ENCODE assay signal across 9 cellular contexts in genomic region chr19:4376245-4376990, GRCh38. TPM values are rescaled to one million over a fixed set of nuclear protein-coding genes. Genes with fewer than 3 reads are reported as not detected.
A peak's percentile ranks its signal among the peaks of the same experiment; 100 is the strongest.
DNase-seq lines count a peak whose midpoint lies in the region; ATAC-seq, FAIRE-seq and TF ChIP-seq lines count a peak whose summit lies in the region.
"Had no signal": no experiment of that assay in that cellular context is flagged by ENCODE, and none has a peak within 500 bp of the region (broad histone marks: within the 10 kb centered on the region; RNA-seq: fewer than 3 reads in every experiment).

No MANE protein-coding gene starts in this region.

- H3K27me3 Mint-ChIP-seq in naive thymus-derived CD8-positive, alpha-beta T cell: no peaks in the 10 kb centered on the region

- ATAC-seq in GM12878 (peak; percentile 5), GM21381 (IDR thresholded peaks at IDR 0.05; ENCODE audit: unreplicated experiment) (no peak)
- ATAC-seq in naive thymus-derived CD8-positive, alpha-beta T cell: no peak

- H3K4me3 Mint-ChIP-seq in naive thymus-derived CD8-positive, alpha-beta T cell: peak overlapping the region in 5 of 10 donors; percentile 4 to 38 (median 28)

- H3K4me1 ChIP-seq in A673 (ENCODE audit: insufficient read depth, low read length, poor library complexity, severe bottlenecking) (peaks cover 52% of the 10 kb centered on the region), HEK293 (ENCODE audit: control insufficient read depth, insufficient read depth, low read length) (peaks cover 9% of the 10 kb centered on the region), GM12878 (ENCODE audit: control insufficient read depth, insufficient read depth, low read length) (peaks cover 88% of the 10 kb centered on the region)

- RAD21 ChIA-PET in GM12878 (lab: Charles Lee; ENCODE audit: unreplicated experiment): interaction anchor here (0.8 to 1.7 kb wide), 8 partner anchors 18 to 33 kb away, joined by 3 to 13 read pairs (median 5); partner anchors contain the start of genes CHAF1A, MPND and SH3GL1

- FAIRE-seq in GM12878 (lab: Jason Lieb, UNC): no peak

- intact Hi-C loops in A673 (cut with micrococcal nuclease; ENCODE audit: unreplicated experiment) (no loop called here), GM12878 (cut with micrococcal nuclease; ENCODE audit: unreplicated experiment) (no loop called here)

- H4K20me1 ChIP-seq in GM12878 (ENCODE audit: control insufficient read depth, insufficient read depth): no peaks in the 10 kb centered on the region

- H3K36me3 Mint-ChIP-seq in naive thymus-derived CD8-positive, alpha-beta T cell: peaks cover 0 to 4% (median 0%) of the 10 kb centered on the region in 3 donors

- WGBS in GM12878 (ENCODE audit: insufficient coverage, insufficient replicate concordance, low lambda C conversion rate, missing lambda C conversion rate): 45% methylated on average over 21 of the region's 21 CpGs

- no peak for TF ChIP-seq EP300 in GM12878 (IDR thresholded peaks at IDR 0.05; ENCODE audit: borderline replicate concordance in 1 of 2, control insufficient read depth in 1 of 2, low read depth in 2 of 2, low read length in 2 of 2)

- no peak for TF ChIP-seq POLR2A in GM12878 (IDR thresholded peaks at IDR 0.05; ENCODE audit: low read depth, low read length)

- H3K27ac Mint-ChIP-seq in naive thymus-derived CD8-positive, alpha-beta T cell: peak overlapping the region; percentile 71 to 88 (median 80)

- SMC1A ChIA-PET in GM12878 (lab: Charles Lee; ENCODE audit: uncharacterized antibody, unreplicated experiment): interaction anchor here (0.7 to 4.1 kb wide), 5 partner anchors 18 to 234 kb away, joined by 3 to 27 read pairs (median 5); partner anchors contain the start of genes CHAF1A, EBI3 and SH3GL1

- H3K36me3 ChIP-seq in A673 (ENCODE audit: insufficient read depth, low read length, poor library complexity, severe bottlenecking) (no peaks in the 10 kb centered on the region), HEK293 (ENCODE audit: control insufficient read depth in 2 of 2, insufficient read depth in 1 of 2, low read length in 2 of 2) (peaks cover 0 to 3% of the 10 kb centered on the region in 2 experiments; a peak in 1 of 3 replicates), GM12878 (ENCODE audit: control insufficient read depth in 2 of 2, insufficient read depth in 2 of 2, low read length in 1 of 2) (peaks cover 8 to 19% of the 10 kb centered on the region in 2 experiments; a peak in 3 of 4 replicates)

- H3K4me2 ChIP-seq in GM12878 (ENCODE audit: control insufficient read depth, insufficient read depth): peak overlapping the region; percentile 93

- POLR2A ChIA-PET in A673 (lab: Charles Lee; ENCODE audit: low non-redundant PET): no interaction called here
- POLR2A ChIA-PET in HEK293 (lab: Yijun Ruan, JAX): interaction anchor here (0.6 to 3.8 kb wide), 9 partner anchors 12 to 39 kb away, joined by 3 to 19 read pairs (median 6); partner anchors contain the start of genes CHAF1A, MPND and SH3GL1
- POLR2A ChIA-PET in GM12878 (lab: Charles Lee): interaction anchor here (0.5 to 9.4 kb wide), 12 partner anchors 10 to 351 kb away, joined by 3 to 110 read pairs (median 5); partner anchors contain the start of genes CHAF1A, EBI3, MPND and SH3GL1
- POLR2A ChIA-PET in naive thymus-derived CD8-positive, alpha-beta T cell (lab: Charles Lee): no interaction called here

- BruUV-seq in A673 (replicated peaks; lab: Mats Ljungman, UMichigan) (no TSS peak), GM12878 (replicated peaks; lab: Mats Ljungman, UMichigan) (no TSS peak)

- DNase-seq in A673 (ENCODE audit: low spot score) (no peak), GM12878 (ENCODE audit: low read depth, low spot score) (no peak), foreskin fibroblast (no peak), NOMO-1 treated with dmso at 0.1 percent for 144 hours (lab: John Stamatoyannopoulos, UW; ENCODE audit: unreplicated experiment) (no peak), NCI-H748 treated with DMSO at 0.1 percent for 48 hours (lab: John Stamatoyannopoulos, UW) (no peak)
- DNase-seq in naive thymus-derived CD8-positive, alpha-beta T cell: no peak
- DNase-seq: DND-41 had no signal

- H2AFZ ChIP-seq in GM12878 (ENCODE audit: control insufficient read depth, low read depth, low read length): no peak overlapping the region

- CTCF ChIA-PET in A673 (lab: Charles Lee) (interaction anchor here (0.6 to 2.5 kb wide), 6 partner anchors 24 to 1398 kb away, joined by 3 to 12 read pairs (median 7); partner anchors contain the start of gene SH3GL1), HEK293 (lab: Yijun Ruan, JAX) (interaction anchor here (0.6 to 5.5 kb wide), 21 partner anchors 10 to 260 kb away, joined by 3 to 40 read pairs (median 4); partner anchors contain the start of genes CHAF1A and SH3GL1), GM12878 (lab: Yijun Ruan, JAX) (interaction anchor here (0.9 to 2.9 kb wide), 13 partner anchors 8 to 110 kb away, joined by 3 to 24 read pairs (median 5); partner anchors contain the start of genes CHAF1A, MPND and SH3GL1)

- in situ Hi-C loops in GM12878 (cut with MboI): no loop called here

- peak overlapping the region; percentile 77 for H3K9ac ChIP-seq in GM12878 (ENCODE audit: control insufficient read depth, insufficient read depth, low read length)

- H3K4me1 Mint-ChIP-seq in naive thymus-derived CD8-positive, alpha-beta T cell: peaks cover 34 to 78% (median 63%) of the 10 kb centered on the region in 4 donors

- H3K27ac ChIP-seq in A673 (ENCODE audit: low read depth, low read length, poor library complexity, severe bottlenecking) (peak overlapping the region; percentile 82), HEK293 (ENCODE audit: extremely low read depth, low read depth, low read length) (no peak overlapping the region; the same call in 1 of the 2 replicates), GM12878 (ENCODE audit: control insufficient read depth, insufficient read depth) (peak overlapping the region; percentile 93)

- no peak for TF ChIP-seq RAD21 in GM12878 (IDR thresholded peaks at IDR 0.05; ENCODE audit: insufficient read depth, low read depth, low read length)

- H3K27me3 ChIP-seq in A673 (replicated peaks; ENCODE audit: insufficient read depth, low read depth, low read length, poor library complexity) (no peaks in the 10 kb centered on the region), GM12878 (replicated peaks in 1 of 2; ENCODE audit: control insufficient read depth in 2 of 2, insufficient read depth in 2 of 2, low read length in 1 of 2) (no peaks in the 10 kb centered on the region)

- H3K4me3 ChIP-seq in A673 (ENCODE audit: low read depth, low read length, poor library complexity, severe bottlenecking): no peak overlapping the region
- no peak overlapping the region for H3K4me3 ChIP-seq in HEK293 (ENCODE audit: low read depth, low read length)
- peak overlapping the region; percentile 52; the same call in 1 of the 2 replicates for H3K4me3 ChIP-seq in GM12878
- H3K4me3 ChIP-seq in foreskin fibroblast (ENCODE audit: low read depth in 1 of 2, low read length in 2 of 2): no peak overlapping the region

- peaks cover 95% of the 10 kb centered on the region for H3K79me2 ChIP-seq in GM12878 (ENCODE audit: control insufficient read depth, insufficient read depth, low read length)

- no peaks in the 10 kb centered on the region for H3K9me3 Mint-ChIP-seq in naive thymus-derived CD8-positive, alpha-beta T cell

- H3K9me3 ChIP-seq in A673 (ENCODE audit: low read depth, low read length, poor library complexity, severe bottlenecking) (no peaks in the 10 kb centered on the region), HEK293 (ENCODE audit: control insufficient read depth, insufficient read depth, low read depth, low read length) (no peaks in the 10 kb centered on the region), GM12878 (replicated peaks; ENCODE audit: control insufficient read depth, insufficient read depth, low read length) (no peaks in the 10 kb centered on the region)

- TF ChIP-seq CTCF in A673 (conservative IDR thresholded peaks at IDR 0.05; ENCODE audit: low read depth, low read length) (no peak), HEK293 (tag by site-specific recombination; IDR thresholded peaks at IDR 0.05) (no peak), GM12878 (IDR thresholded peaks at IDR 0.05 in 2 of 3, conservative IDR thresholded peaks at IDR 0.05 in 1 of 3; ENCODE audit: control insufficient read depth in 2 of 3, extremely low read depth in 1 of 3, insufficient read depth in 1 of 3, low read depth in 3 of 3, low read length in 3 of 3) (no peak), foreskin fibroblast (IDR thresholded peaks at IDR 0.05; ENCODE audit: low read depth, low read length) (no peak)

RNA-seq across cellular contexts. Expression of gene SH3GL1, which starts 23.9 kb away (rescaled TPM):
- total RNA-seq in A673 (2021): 100 and 108 TPM in 2 replicates
- 38.8 and 43.5 TPM in 2 replicates for total RNA-seq in GM12878 (2013; cell fraction: nucleolus; rRNA removed)
- 24.0 and 28.9 TPM in 2 replicates for total RNA-seq in GM12878 (2014; rRNA removed)
- 9.2 and 11.8 TPM in 2 replicates for total RNA-seq in GM12878 (2014; rRNA removed; fragmentation: Illumina TruSeq; extraction: Trizol)
- total RNA-seq in GM12878 (2021): 41.5 and 47.4 TPM in 2 replicates
- 9.3 TPM for polyA plus RNA-seq in GM12878 (2011; ENCODE audit: low read depth)
- polyA plus RNA-seq in GM12878 (2011; rRNA removed): 20.3 and 28.0 TPM in 2 replicates
- polyA plus RNA-seq in GM12878 (2011; cell fraction: cytosol; rRNA removed): 42.5 and 50.8 TPM in 2 replicates
- 84.7 and 86.6 TPM in 2 replicates for polyA plus RNA-seq in GM12878 (2011; cell fraction: nucleus; rRNA removed)
- 27.3 and 36.9 TPM in 2 replicates for polyA plus RNA-seq in GM12878 (2012)
- 1.6 and 9.2 TPM in 2 replicates for polyA plus RNA-seq in GM12878 (2014; fragmentation: Illumina TruSeq; extraction: Trizol)
- polyA plus RNA-seq in GM12878 (2014; fragmentation: Nextera tagmentation; extraction: Ambion mirVana): 1 to 10 TPM in 1 of 2 experiments, under 1 TPM in 1; 0.93 to 3.0 TPM
- polyA plus RNA-seq in GM12878 (2014; rRNA removed): 36.5 and 44.0 TPM in 2 replicates
- 10 to 100 TPM; 30.0 to 32.5 TPM for polyA plus RNA-seq in GM12878 (2016; fragmentation: Nextera tagmentation; extraction: Ambion mirVana)
- 16.5 and 39.6 TPM in 2 replicates for polyA minus RNA-seq in GM12878 (2011; rRNA and poly(A)+ RNA removed)
- polyA minus RNA-seq in GM12878 (2011; cell fraction: cytosol; rRNA and poly(A)+ RNA removed): 19.4 and 21.3 TPM in 2 replicates
- 16.6 and 34.7 TPM in 2 replicates for polyA minus RNA-seq in GM12878 (2011; cell fraction: nucleus; rRNA and poly(A)+ RNA removed)
- total RNA-seq in naive thymus-derived CD8-positive, alpha-beta T cell: 10 to 100 TPM; 38.3 to 38.6 TPM
- polyA plus RNA-seq in naive thymus-derived CD8-positive, alpha-beta T cell: 10 to 100 TPM; 11.8 to 20.4 (median 12.3) TPM

RNA-seq across cellular contexts. Expression of gene CHAF1A, which starts 26.0 kb away (rescaled TPM):
- 115 and 119 TPM in 2 replicates for total RNA-seq in A673 (2021)
- 40.3 and 57.6 TPM in 2 replicates for total RNA-seq in GM12878 (2013; cell fraction: nucleolus; rRNA removed)
- 33.0 and 37.7 TPM in 2 replicates for total RNA-seq in GM12878 (2014; rRNA removed)
- 27.2 and 28.4 TPM in 2 replicates for total RNA-seq in GM12878 (2014; rRNA removed; fragmentation: Illumina TruSeq; extraction: Trizol)
- 59.8 and 69.1 TPM in 2 replicates for total RNA-seq in GM12878 (2021)
- polyA plus RNA-seq in GM12878 (2011; ENCODE audit: low read depth): 8.7 TPM
- 20.1 and 26.2 TPM in 2 replicates for polyA plus RNA-seq in GM12878 (2011; rRNA removed)
- polyA plus RNA-seq in GM12878 (2011; cell fraction: cytosol; rRNA removed): 26.2 and 48.9 TPM in 2 replicates
- polyA plus RNA-seq in GM12878 (2011; cell fraction: nucleus; rRNA removed): 72.7 and 135 TPM in 2 replicates
- polyA plus RNA-seq in GM12878 (2012): 22.8 and 27.9 TPM in 2 replicates
- polyA plus RNA-seq in GM12878 (2014; fragmentation: Illumina TruSeq; extraction: Trizol): 30.6 and 41.4 TPM in 2 replicates
- 1 to 10 TPM; 1.3 to 3.2 TPM for polyA plus RNA-seq in GM12878 (2014; fragmentation: Nextera tagmentation; extraction: Ambion mirVana)
- 62.6 and 69.2 TPM in 2 replicates for polyA plus RNA-seq in GM12878 (2014; rRNA removed)
- polyA plus RNA-seq in GM12878 (2016; fragmentation: Nextera tagmentation; extraction: Ambion mirVana): 10 to 100 TPM; 41.7 to 47.5 TPM
- 20.3 and 41.7 TPM in 2 replicates for polyA minus RNA-seq in GM12878 (2011; rRNA and poly(A)+ RNA removed)
- polyA minus RNA-seq in GM12878 (2011; cell fraction: cytosol; rRNA and poly(A)+ RNA removed): 19.2 and 24.8 TPM in 2 replicates
- polyA minus RNA-seq in GM12878 (2011; cell fraction: nucleus; rRNA and poly(A)+ RNA removed): 23.7 and 47.4 TPM in 2 replicates
- 10 to 100 TPM in 1 of 2 experiments, 1 to 10 TPM in 1; 7.5 to 10.9 TPM for total RNA-seq in naive thymus-derived CD8-positive, alpha-beta T cell
- polyA plus RNA-seq in naive thymus-derived CD8-positive, alpha-beta T cell: 1 to 10 TPM; 1.7 to 2.4 (median 2.1) TPM

RNA-seq across cellular contexts. Expression of gene MPND, which starts 33.1 kb away (rescaled TPM):
- total RNA-seq in A673 (2021) (22.6 and 26.3 TPM in 2 replicates), GM12878 (2014; rRNA removed) (3.5 and 4.2 TPM in 2 replicates), GM12878 (2014; rRNA removed; fragmentation: Illumina TruSeq; extraction: Trizol) (6.1 and 7.9 TPM in 2 replicates), GM12878 (2021) (18.3 and 20.3 TPM in 2 replicates)
- total RNA-seq in GM12878 (2013; cell fraction: nucleolus; rRNA removed): 7.0 and 9.2 TPM in 2 replicates
- polyA plus RNA-seq in GM12878 (2011; ENCODE audit: low read depth): 8.6 TPM
- polyA plus RNA-seq in GM12878 (2011; rRNA removed) (3.4 and 7.2 TPM in 2 replicates), GM12878 (2014; fragmentation: Illumina TruSeq; extraction: Trizol) (0.70 and 4.8 TPM in 2 replicates), GM12878 (2014; fragmentation: Nextera tagmentation; extraction: Ambion mirVana) (1 to 10 TPM in 1 of 2 experiments, under 1 TPM in 1; 0.79 to 4.3 TPM), GM12878 (2014; rRNA removed) (10.5 and 11.8 TPM in 2 replicates), GM12878 (2016; fragmentation: Nextera tagmentation; extraction: Ambion mirVana) (1 to 10 TPM; 3.7 to 8.5 TPM)
- polyA plus RNA-seq in GM12878 (2011; cell fraction: cytosol; rRNA removed): 12.4 and 18.1 TPM in 2 replicates
- 9.6 and 13.9 TPM in 2 replicates for polyA plus RNA-seq in GM12878 (2011; cell fraction: nucleus; rRNA removed)
- polyA plus RNA-seq in GM12878 (2012): 11.4 and 16.8 TPM in 2 replicates
- polyA minus RNA-seq in GM12878 (2011; rRNA and poly(A)+ RNA removed): 7.2 and 15.3 TPM in 2 replicates
- polyA minus RNA-seq in GM12878 (2011; cell fraction: cytosol; rRNA and poly(A)+ RNA removed): 9.6 and 10.3 TPM in 2 replicates
- polyA minus RNA-seq in GM12878 (2011; cell fraction: nucleus; rRNA and poly(A)+ RNA removed): 3.6 and 10.1 TPM in 2 replicates
- total RNA-seq in naive thymus-derived CD8-positive, alpha-beta T cell: 10 to 100 TPM; 18.9 to 22.1 TPM
- polyA plus RNA-seq in naive thymus-derived CD8-positive, alpha-beta T cell: 1 to 10 TPM; 4.6 to 5.3 (median 4.7) TPM

RNA-seq across cellular contexts. Expression of gene STAP2, which starts 37.8 kb away (rescaled TPM):
- total RNA-seq in A673 (2021) (2.0 and 3.0 TPM in 2 replicates), GM12878 (2014; rRNA removed) (19.2 and 24.6 TPM in 2 replicates), GM12878 (2014; rRNA removed; fragmentation: Illumina TruSeq; extraction: Trizol) (13.6 and 14.3 TPM in 2 replicates), GM12878 (2021) (18.5 and 21.4 TPM in 2 replicates)
- 2.3 and 3.7 TPM in 2 replicates for total RNA-seq in GM12878 (2013; cell fraction: nucleolus; rRNA removed)
- polyA plus RNA-seq in GM12878 (2011; ENCODE audit: low read depth): 4.3 TPM
- polyA plus RNA-seq in GM12878 (2011; rRNA removed) (1.7 and 2.6 TPM in 2 replicates), GM12878 (2014; fragmentation: Illumina TruSeq; extraction: Trizol) (11.2 and 11.6 TPM in 2 replicates), GM12878 (2014; fragmentation: Nextera tagmentation; extraction: Ambion mirVana) (1 to 10 TPM in 1 of 2 experiments, under 1 TPM in 1; 0.84 to 2.0 TPM), GM12878 (2014; rRNA removed) (22.4 and 23.6 TPM in 2 replicates), GM12878 (2016; fragmentation: Nextera tagmentation; extraction: Ambion mirVana) (10 to 100 TPM; 16.9 to 21.2 TPM)
- 3.5 and 3.7 TPM in 2 replicates for polyA plus RNA-seq in GM12878 (2011; cell fraction: cytosol; rRNA removed)
- 2.9 and 3.7 TPM in 2 replicates for polyA plus RNA-seq in GM12878 (2011; cell fraction: nucleus; rRNA removed)
- polyA plus RNA-seq in GM12878 (2012): 8.1 and 10.2 TPM in 2 replicates
- polyA minus RNA-seq in GM12878 (2011; rRNA and poly(A)+ RNA removed): 1.2 and 3.0 TPM in 2 replicates
- 1.3 and 2.5 TPM in 2 replicates for polyA minus RNA-seq in GM12878 (2011; cell fraction: cytosol; rRNA and poly(A)+ RNA removed)
- 0.38 and 0.60 TPM in 2 replicates for polyA minus RNA-seq in GM12878 (2011; cell fraction: nucleus; rRNA and poly(A)+ RNA removed)
- 1 to 10 TPM; 1.4 to 2.3 TPM for total RNA-seq in naive thymus-derived CD8-positive, alpha-beta T cell
- polyA plus RNA-seq in naive thymus-derived CD8-positive, alpha-beta T cell: 1 to 10 TPM; 1.3 to 2.6 (median 1.5) TPM

Comparison
In these comparisons a context has a peak if more than half of its experiments do, and no peak if none do; other contexts are left out.
1. POLR2A ChIA-PET loops: an anchor here in HEK293 (0.6 to 3.8 kb wide) and GM12878 (0.5 to 9.4 kb wide); none called in A673 and naive thymus-derived CD8-positive, alpha-beta T cell.